ENCODE assay signal across 21 cellular contexts in the genomic region with DNA sequence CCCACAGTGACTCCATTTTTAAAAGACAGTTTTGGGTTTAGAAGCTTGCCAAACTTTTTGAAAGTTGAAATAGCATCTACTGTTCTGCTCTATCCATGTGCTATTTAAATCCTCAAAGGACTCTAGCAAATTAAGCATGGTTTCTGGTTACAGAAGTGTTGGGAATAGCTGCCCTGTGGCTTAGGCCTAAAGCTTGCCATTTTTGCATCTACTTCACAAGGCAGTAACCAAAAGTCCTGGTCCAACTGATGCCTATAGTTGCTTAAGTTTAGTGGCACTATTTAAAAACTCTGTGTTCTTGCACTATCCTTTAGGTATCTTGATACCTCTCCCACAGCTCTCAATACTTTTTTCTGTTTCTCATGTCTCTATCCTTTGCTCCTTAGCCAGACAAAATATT.
A peak's percentile ranks its signal among the peaks of the same experiment; 100 is the strongest.
DNase-seq lines count a peak whose midpoint lies in the region; FAIRE-seq and TF ChIP-seq lines count a peak whose summit lies in the region.
"Had no signal": no experiment of that assay in that cellular context is flagged by ENCODE, and none has a peak within 500 bp of the region (broad histone marks: within the 10 kb centered on the region; RNA-seq: fewer than 3 reads in every experiment).

No MANE protein-coding gene starts in this region.

- H3K18ac ChIP-seq in H1 (ENCODE audit: extremely low read depth, low read length), result no peak overlapping the region

- no peaks in the 10 kb centered on the region for H3K79me2 ChIP-seq in H1 (ENCODE audit: control insufficient read depth in 1 of 2, insufficient read depth in 2 of 2, low read length in 2 of 2)

- TF ChIP-seq EP300 in H1 (IDR thresholded peaks at IDR 0.05; ENCODE audit: borderline replicate concordance in 1 of 2, low read depth in 2 of 2, low read length in 2 of 2), result no peak

- H3K56ac ChIP-seq in H1 (replicated peaks; ENCODE audit: insufficient read length, low read depth, low read length), result no peak overlapping the region

- POLR2A ChIA-PET in H1 (lab: Charles Lee; ENCODE audit: partially characterized antibody), result interaction anchor here (0.6 to 1.2 kb wide), 2 partner anchors 18 to 252 kb away, joined by 3 to 4 read pairs; no protein-coding TSS in a partner anchor
- POLR2A ChIA-PET in activated CD4-positive, alpha-beta T cell treated with anti-CD3 and anti-CD28 coated beads, Interleukin-2, amount 10 ng/mL, durations not matched to agents 7 days and 5 days (lab: Charles Lee), result no interaction called here

- no peak overlapping the region for H4K91ac ChIP-seq in H1 (replicated peaks; ENCODE audit: insufficient read length, low read length)

- no peak for TF ChIP-seq RAD21 in H1 (IDR thresholded peaks at IDR 0.05 in 1 of 2, conservative IDR thresholded peaks at IDR 0.05 in 1 of 2; ENCODE audit: low read depth in 2 of 2, low read length in 2 of 2)

- no peak overlapping the region for H4K8ac ChIP-seq in H1 (ENCODE audit: extremely low read depth, insufficient read depth, low read length)

- peaks cover 13% of the 10 kb centered on the region for H3K36me3 Mint-ChIP-seq in nephron (ENCODE audit: low read depth)
- no peaks in the 10 kb centered on the region for H3K36me3 Mint-ChIP-seq in activated CD4-positive, alpha-beta T cell treated with anti-CD3 and anti-CD28 coated beads, Interleukin-2, amount 10 ng/mL, durations not matched to agents 7 days and 5 days (ENCODE audit: low read depth)
- H3K36me3 Mint-ChIP-seq: CD4-positive, alpha-beta memory T cell had no signal

- H3K27ac ChIP-seq in H1 (ENCODE audit: low read depth, low read length), result no peak overlapping the region

- H3K4me1 Mint-ChIP-seq in nephron, result peaks cover 47% of the 10 kb centered on the region
- no peaks in the 10 kb centered on the region for H3K4me1 Mint-ChIP-seq in activated CD4-positive, alpha-beta T cell treated with anti-CD3 and anti-CD28 coated beads, Interleukin-2, amount 10 ng/mL, durations not matched to agents 7 days and 5 days
- H3K4me1 Mint-ChIP-seq: CD4-positive, alpha-beta memory T cell had no signal

- TF ChIP-seq POLR2A in H1 (IDR thresholded peaks at IDR 0.05; ENCODE audit: control extremely low read depth in 1 of 2, low read depth in 2 of 2, low read length in 2 of 2), result no peak

- peak overlapping the region; percentile 23 to 47 (median 32) for H3K27ac Mint-ChIP-seq in nephron
- H3K27ac Mint-ChIP-seq in activated CD4-positive, alpha-beta T cell treated with anti-CD3 and anti-CD28 coated beads, Interleukin-2, amount 10 ng/mL, durations not matched to agents 7 days and 5 days, result no peak overlapping the region
- H3K27ac Mint-ChIP-seq: CD4-positive, alpha-beta memory T cell; GM23338; HFFc6 had no signal

- no peak overlapping the region for H2BK120ac ChIP-seq in H1 (replicated peaks; ENCODE audit: low read depth, low read length)

- no peak overlapping the region for H2BK20ac ChIP-seq in H1 (ENCODE audit: low read length)

- CTCF ChIA-PET in H1 (lab: Charles Lee; ENCODE audit: partially characterized antibody), result interaction anchor here (0.5 to 1.5 kb wide), 4 partner anchors 9 to 254 kb away, joined by 3 to 4 read pairs (median 3); no protein-coding TSS in a partner anchor
- CTCF ChIA-PET in activated CD4-positive, alpha-beta T cell treated with anti-CD3 and anti-CD28 coated beads, Interleukin-2, amount 10 ng/mL, durations not matched to agents 7 days and 5 days (lab: Charles Lee), result interaction anchor here (0.8 kb wide), 1 partner anchor 15 kb away, joined by 3 read pairs; no protein-coding TSS in a partner anchor

- H3K4me1 ChIP-seq in H1 (replicated peaks in 1 of 4; ENCODE audit: control insufficient read depth in 3 of 4, insufficient read depth in 4 of 4, low read length in 3 of 4), result peaks cover 1 to 8% (median 6%) of the 10 kb centered on the region in 4 experiments; a peak in 5 of 7 replicates

- H2AK5ac ChIP-seq in H1 (ENCODE audit: low read depth, low read length), result no peak overlapping the region

- no peaks in the 10 kb centered on the region for H3K23me2 ChIP-seq in H1 (ENCODE audit: low read depth, low read length)

- no peak overlapping the region for H4K5ac ChIP-seq in H1 (ENCODE audit: insufficient read length, low read depth, low read length)

- H3K4me3 Mint-ChIP-seq in nephron, result no peak overlapping the region
- no peak overlapping the region for H3K4me3 Mint-ChIP-seq in activated CD4-positive, alpha-beta T cell treated with anti-CD3 and anti-CD28 coated beads, Interleukin-2, amount 10 ng/mL, durations not matched to agents 7 days and 5 days
- H3K4me3 Mint-ChIP-seq: CD4-positive, alpha-beta memory T cell; GM23338; HFFc6 had no signal

- no peaks in the 10 kb centered on the region for H3K27me3 ChIP-seq in H1 (replicated peaks in 1 of 4; ENCODE audit: control insufficient read depth in 3 of 4, extremely low read depth in 1 of 4, insufficient read depth in 3 of 4, low read length in 3 of 4)

- no peak overlapping the region for H2BK12ac ChIP-seq in H1 (ENCODE audit: low read depth, low read length)

- H3K23ac ChIP-seq in H1 (ENCODE audit: insufficient read length), result no peak overlapping the region

- H3K4ac ChIP-seq in H1 (replicated peaks; ENCODE audit: insufficient read length, low read depth, low read length), result no peak overlapping the region

- peak; percentile 66 for FAIRE-seq in H1 (lab: Jason Lieb, UNC)
- FAIRE-seq: GM12878, GM19239, H54 had no signal

- no peak overlapping the region for H3K4me3 ChIP-seq in H1 (ENCODE audit: extremely low read depth in 1 of 4, insufficient read depth in 2 of 4, low read depth in 3 of 4, low read length in 4 of 4)
- H3K4me3 ChIP-seq: GM12878, GM23338, HAP-1 had no signal

- H4K20me1 ChIP-seq in H1 (replicated peaks in 1 of 2; ENCODE audit: control insufficient read depth in 1 of 2, insufficient read depth in 2 of 2, low read length in 2 of 2), result no peaks in the 10 kb centered on the region

- no peak for TF ChIP-seq CTCF in H1 (IDR thresholded peaks at IDR 0.05; ENCODE audit: control extremely low read depth in 1 of 3, insufficient read depth in 1 of 3, low read depth in 1 of 3, low read length in 3 of 3)
- no peak for TF ChIP-seq CTCF in nephron (IDR thresholded peaks at IDR 0.05; ENCODE audit: unreplicated experiment in 3 of 3)

- H3K14ac ChIP-seq in H1 (ENCODE audit: insufficient read length), result no peak overlapping the region

- no peak overlapping the region for H2AFZ ChIP-seq in H1 (ENCODE audit: low read length)
- H2AFZ ChIP-seq: GM23338 had no signal

- peak; percentile 2 for DNase-seq in NCI-H2107 treated with DMSO at 0.1 percent for 48 hours (lab: John Stamatoyannopoulos, UW; ENCODE audit: unreplicated experiment)
- DNase-seq in NCI-H2107 (lab: John Stamatoyannopoulos, UW), result no peak
- no peak for DNase-seq in H1 (ENCODE audit: low read depth in 1 of 2, low spot score in 2 of 2)
- no peak for DNase-seq in islet precursor cell
- DNase-seq in SW 1271 (lab: John Stamatoyannopoulos, UW), result no peak
- DNase-seq in activated CD4-positive, alpha-beta T cell treated with anti-CD3 and anti-CD28 coated beads, Interleukin-2, amount 10 ng/mL, durations not matched to agents 7 days and 5 days, result no peak
- DNase-seq: 8988T; C1 segment of cervical spinal cord; Calu3; CD4-positive, alpha-beta memory T cell; COR-L47; DMS79; EL; GDM1; HFFc6 had no signal

- H3K9ac ChIP-seq in H1 (replicated peaks in 1 of 4; ENCODE audit: extremely low read depth in 1 of 4, low read depth in 3 of 4, low read length in 3 of 4), result no peak overlapping the region

- no peaks in the 10 kb centered on the region for H3K36me3 ChIP-seq in H1 (ENCODE audit: control insufficient read depth in 2 of 4, insufficient read depth in 4 of 4, low read length in 3 of 4)

- H3K9me3 Mint-ChIP-seq in nephron, result no peaks in the 10 kb centered on the region
- no peaks in the 10 kb centered on the region for H3K9me3 Mint-ChIP-seq in activated CD4-positive, alpha-beta T cell treated with anti-CD3 and anti-CD28 coated beads, Interleukin-2, amount 10 ng/mL, durations not matched to agents 7 days and 5 days
- H3K9me3 Mint-ChIP-seq: CD4-positive, alpha-beta memory T cell; GM23338; HFFc6 had no signal

- no peaks in the 10 kb centered on the region for H3K79me1 ChIP-seq in H1 (ENCODE audit: low read depth, low read length)

- no peak overlapping the region for H3K4me2 ChIP-seq in H1 (ENCODE audit: insufficient read depth in 1 of 2, low read depth in 2 of 2, low read length in 2 of 2)
- H3K4me2 ChIP-seq: GM23338 had no signal

- no peak overlapping the region for H2BK15ac ChIP-seq in H1 (ENCODE audit: low read length)

- H2BK5ac ChIP-seq in H1 (ENCODE audit: low read depth, low read length), result no peak overlapping the region

- H3K27me3 Mint-ChIP-seq in nephron (ENCODE audit: low read depth), result no peaks in the 10 kb centered on the region
- no peaks in the 10 kb centered on the region for H3K27me3 Mint-ChIP-seq in activated CD4-positive, alpha-beta T cell treated with anti-CD3 and anti-CD28 coated beads, Interleukin-2, amount 10 ng/mL, durations not matched to agents 7 days and 5 days
- H3K27me3 Mint-ChIP-seq: CD4-positive, alpha-beta memory T cell had no signal

- no peaks in the 10 kb centered on the region for H3K9me3 ChIP-seq in H1 (ENCODE audit: insufficient read depth in 2 of 2, low read depth in 1 of 2, low read length in 1 of 2)
- H3K9me3 ChIP-seq: HAP-1 had no signal

TF ChIP-seq in H1, 55 proteins besides CTCF, POLR2A, EP300 and RAD21 (continues in another document):
- TF ChIP-seq SP2 (IDR thresholded peaks at IDR 0.05; ENCODE audit: low read length) (no peak), CBX8 (IDR thresholded peaks at IDR 0.05; ENCODE audit: borderline replicate concordance, low read depth, low read length) (no peak), KDM4A (IDR thresholded peaks at IDR 0.05; ENCODE audit: low read depth, low read length, severe bottlenecking) (no peak), NRF1 (IDR thresholded peaks at IDR 0.05; ENCODE audit: low read depth, low read length) (no peak), ATF2 (IDR thresholded peaks at IDR 0.05; ENCODE audit: low read length) (no peak), SAP30 (IDR thresholded peaks at IDR 0.05; ENCODE audit: insufficient read depth, insufficient replicate concordance, low read length) (no peak), RXRA (IDR thresholded peaks at IDR 0.05; ENCODE audit: insufficient read depth, low read depth, low read length) (no peak), HDAC2 (IDR thresholded peaks at IDR 0.05; ENCODE audit: borderline replicate concordance in 1 of 2, low read depth in 2 of 2, low read length in 2 of 2) (no peak), SIX5 (IDR thresholded peaks at IDR 0.05; ENCODE audit: low read depth, low read length) (no peak), CEBPB (IDR thresholded peaks at IDR 0.05; ENCODE audit: low read depth, low read length) (no peak)
